ENCODE assay signal across 1 cellular context in genomic region chr4:15655223-15656037, GRCh38.
TF ChIP-seq lines count a peak whose summit lies in the region.

Gene FBXL5 (minus strand): TSS chr4:15655357. CDS start chr4:15655287, 70 bp downstream.

TF ChIP-seq in HepG2, 621 proteins besides CTCF, POLR2A, EP300 and RAD21 (continued from another document and continues in another):
- TF ChIP-seq FOXP4 (CRISPR knock-in tag; IDR thresholded peaks at IDR 0.05) (0 out of 2 replicates have a peak, but pooled peaks have one; percentile 18), DMAP1 (CRISPR knock-in tag; IDR thresholded peaks at IDR 0.05) (peak; percentile 85), FOXO1 (CRISPR knock-in tag; IDR thresholded peaks at IDR 0.05) (no peak), SNAPC5 (CRISPR knock-in tag; IDR thresholded peaks at IDR 0.05; ENCODE audit: borderline replicate concordance) (peak; percentile 57; the same call in 1 of the 2 replicates), ZNF367 (CRISPR knock-in tag; IDR thresholded peaks at IDR 0.05; ENCODE audit: borderline replicate concordance) (no peak; the same call in 1 of the 2 replicates), LCORL (IDR thresholded peaks at IDR 0.05) (peak; percentile 11; the same call in 1 of the 2 replicates), LCORL (CRISPR knock-in tag; IDR thresholded peaks at IDR 0.05) (no peak; the same call in 1 of the 2 replicates), ZNF280B (CRISPR knock-in tag; IDR thresholded peaks at IDR 0.05; ENCODE audit: borderline replicate concordance) (no peak; the same call in 1 of the 2 replicates), DDIT3 (CRISPR knock-in tag; IDR thresholded peaks at IDR 0.05) (no peak), LBX2 (CRISPR knock-in tag; IDR thresholded peaks at IDR 0.05; ENCODE audit: borderline replicate concordance) (no peak), ATF2 (CRISPR knock-in tag; IDR thresholded peaks at IDR 0.05) (0 out of 2 replicates have a peak, but pooled peaks have one; percentile 5), NCOA2 (CRISPR knock-in tag; IDR thresholded peaks at IDR 0.05) (no peak), TAF1 (CRISPR knock-in tag; IDR thresholded peaks at IDR 0.05) (peak; percentile 74; the same call in 1 of the 2 replicates), MTF1 (CRISPR knock-in tag; IDR thresholded peaks at IDR 0.05) (no peak), ZNF609 (CRISPR knock-in tag; IDR thresholded peaks at IDR 0.05; ENCODE audit: borderline replicate concordance) (no peak), KLF6 (CRISPR knock-in tag; IDR thresholded peaks at IDR 0.05) (peak; percentile 55; the same call in 1 of the 2 replicates), SMARCE1 (IDR thresholded peaks at IDR 0.05; ENCODE audit: borderline replicate concordance) (no peak), DBP (CRISPR knock-in tag; IDR thresholded peaks at IDR 0.05; ENCODE audit: not compliant biosample characterization) (no peak), ZNF552 (CRISPR knock-in tag; IDR thresholded peaks at IDR 0.05; ENCODE audit: borderline replicate concordance) (no peak), AGO1 (IDR thresholded peaks at IDR 0.05; ENCODE audit: low read depth, low read length, poor library complexity, severe bottlenecking) (peak; percentile 49), ELF3 (CRISPR knock-in tag; IDR thresholded peaks at IDR 0.05) (no peak), ZNF770 (CRISPR knock-in tag; IDR thresholded peaks at IDR 0.05) (no peak), HBP1 (CRISPR knock-in tag; IDR thresholded peaks at IDR 0.05; ENCODE audit: low read depth) (peak; percentile 51; the same call in 1 of the 2 replicates), ZNF468 (CRISPR knock-in tag; IDR thresholded peaks at IDR 0.05) (no peak), MYPOP (CRISPR knock-in tag; IDR thresholded peaks at IDR 0.05) (0 out of 2 replicates have a peak, but pooled peaks have one; percentile 22), ZNF431 (CRISPR knock-in tag; IDR thresholded peaks at IDR 0.05; ENCODE audit: borderline replicate concordance, low read depth) (no peak), MED8 (CRISPR knock-in tag; IDR thresholded peaks at IDR 0.05; ENCODE audit: insufficient replicate concordance) (peak; percentile 79), PRDM4 (CRISPR knock-in tag; IDR thresholded peaks at IDR 0.05; ENCODE audit: borderline replicate concordance) (no peak), KDM1A (CRISPR knock-in tag; IDR thresholded peaks at IDR 0.05) (no peak), ZFP36L2 (CRISPR knock-in tag; IDR thresholded peaks at IDR 0.05) (no peak), ZNF446 (CRISPR knock-in tag; IDR thresholded peaks at IDR 0.05) (peak; percentile 65; the same call in 1 of the 2 replicates), CBX1 (IDR thresholded peaks at IDR 0.05; ENCODE audit: low read depth) (no peak), THAP9 (CRISPR knock-in tag; IDR thresholded peaks at IDR 0.05; ENCODE audit: borderline replicate concordance) (peak; percentile 62; the same call in 1 of the 2 replicates)
